27 cellular contexts compared by ENCODE assay signal in genomic region chr4:74570095-74570494, GRCh38.
"Had no signal": no experiment of that assay in that cellular context is flagged by ENCODE, and none has a peak within 500 bp of the region (broad histone marks: within the 10 kb centered on the region; RNA-seq: fewer than 3 reads in every experiment).

No MANE protein-coding gene starts in this region.

- H3K4me3 Mint-ChIP-seq: activated CD4-positive, alpha-beta T cell treated with anti-CD3 and anti-CD28 coated beads, Interleukin-2, amount 10 ng/mL, durations not matched to agents 24 days and 14 days; activated CD8-positive, alpha-beta T cell treated with anti-CD3 and anti-CD28 coated beads for 36 hours; activated naive CD4-positive, alpha-beta T cell treated with anti-CD3 and anti-CD28 coated beads for 36 hours had no signal

- H3K4me2 ChIP-seq: PC-9 had no signal

- H2AFZ ChIP-seq: PC-9 had no signal

- H3K27me3 ChIP-seq: adrenal gland, body of pancreas, breast epithelium, SJCRH30 had no signal

- H3K4me3 ChIP-seq: adrenal gland, body of pancreas, breast epithelium, PC-9, SJCRH30, SK-N-MC had no signal

- H3K4me1 ChIP-seq: adrenal gland, body of pancreas, breast epithelium, SJCRH30 had no signal

- FAIRE-seq: astrocyte, RCC 7860 had no signal

- H3K9me3 Mint-ChIP-seq: activated CD4-positive, alpha-beta T cell treated with anti-CD3 and anti-CD28 coated beads, Interleukin-2, amount 10 ng/mL, durations not matched to agents 24 days and 14 days; activated CD8-positive, alpha-beta T cell treated with anti-CD3 and anti-CD28 coated beads for 36 hours; activated T-helper 2 cell treated with anti-CD3 and anti-CD28 coated beads, Interferon-gamma antibody, Interleukin-2, Interleukin-4, amounts not matched to agents 10 μg/mL and 5 μg/mL and 100 μg/mL, durations not matched to agents 14 hours and 24 hours and 36 hours had no signal

- H3K27ac ChIP-seq: adrenal gland, body of pancreas, breast epithelium, PC-9, SJCRH30, SK-N-MC had no signal

- ATAC-seq: activated CD8-positive, alpha-beta T cell treated with anti-CD3 and anti-CD28 coated beads for 36 hours; activated naive CD4-positive, alpha-beta T cell treated with anti-CD3 and anti-CD28 coated beads, Interleukin-2, amount 50 U/mL, for 72 hours; body of pancreas had no signal

- H3K36me3 ChIP-seq: adrenal gland, breast epithelium, SJCRH30 had no signal

- H3K9me3 ChIP-seq: adrenal gland, body of pancreas, SJCRH30 had no signal

- DNase-seq: activated CD4-positive, alpha-beta T cell treated with anti-CD3 and anti-CD28 coated beads, Interleukin-2, amount 10 ng/mL, durations not matched to agents 24 days and 14 days; activated CD4-positive, alpha-beta T cell treated with anti-CD3 and anti-CD28 coated beads, Interleukin-2, amount 50 U/mL, for 4 hours; activated CD8-positive, alpha-beta T cell treated with anti-CD3 and anti-CD28 coated beads for 36 hours; activated gamma-delta T cell; activated naive CD4-positive, alpha-beta T cell treated with anti-CD3 and anti-CD28 coated beads for 36 hours; activated T-cell treated with anti-CD3 and anti-CD28 coated beads, Interleukin-2, amount 50 U/mL, for 1 hour; adrenal gland; body of pancreas; Karpas-422; NCI-H1048; NCI-H1105 treated with DMSO at 0.1 percent for 48 hours; NCI-H1436; NCI-H1694; NCI-H1930; NCI-H345; NCI-H524 treated with DMSO at 0.1 percent for 48 hours; NK-92 treated with Interleukin-12 subunit alpha and Interleukin-12 subunit beta, amount 100 ng/mL, for 24 hours; PC-9; SHP77; SJCRH30; T1000 had no signal

- H3K4me1 Mint-ChIP-seq: activated CD4-positive, alpha-beta T cell treated with anti-CD3 and anti-CD28 coated beads, Interleukin-2, amount 10 ng/mL, durations not matched to agents 24 days and 14 days had no signal

- H3K27ac Mint-ChIP-seq: activated CD4-positive, alpha-beta T cell treated with anti-CD3 and anti-CD28 coated beads, Interleukin-2, amount 10 ng/mL, durations not matched to agents 24 days and 14 days; activated CD8-positive, alpha-beta T cell treated with anti-CD3 and anti-CD28 coated beads for 36 hours; activated naive CD4-positive, alpha-beta T cell treated with anti-CD3 and anti-CD28 coated beads for 36 hours; activated naive CD4-positive, alpha-beta T cell treated with anti-CD3 and anti-CD28 coated beads, Interleukin-2, amount 50 U/mL, for 72 hours; activated T-helper 2 cell treated with anti-CD3 and anti-CD28 coated beads, Interferon-gamma antibody, Interleukin-2, Interleukin-4, amounts not matched to agents 10 μg/mL and 5 μg/mL and 100 μg/mL, durations not matched to agents 14 hours and 24 hours and 36 hours had no signal

- H3K27me3 Mint-ChIP-seq: activated CD4-positive, alpha-beta T cell treated with anti-CD3 and anti-CD28 coated beads, Interleukin-2, amount 10 ng/mL, durations not matched to agents 24 days and 14 days; activated CD8-positive, alpha-beta T cell treated with anti-CD3 and anti-CD28 coated beads for 36 hours had no signal
